Comparison of ENCODE assay signal across 2 cellular contexts in genomic region chr11:57534449-57534848, GRCh38.
TF ChIP-seq lines count a peak whose summit lies in the region.

No MANE protein-coding gene starts in this region.

TF ChIP-seq in WTC11, 78 proteins besides CTCF, POLR2A, EP300 and RAD21:
- 0 out of 2 replicates have a peak, but pooled peaks have one; percentile 21 for TF ChIP-seq ZNF121 (CRISPR knock-in tag; IDR thresholded peaks at IDR 0.05)

TF ChIP-seq in K562, 482 proteins besides CTCF, POLR2A, EP300 and RAD21:
- TF ChIP-seq ZNF121 (CRISPR knock-in tag; conservative IDR thresholded peaks at IDR 0.05) (peak; percentile 82), RBM25 (IDR thresholded peaks at IDR 0.05; ENCODE audit: low read depth, low read length, severe bottlenecking) (peak; percentile 51)
